In the genomic region with DNA sequence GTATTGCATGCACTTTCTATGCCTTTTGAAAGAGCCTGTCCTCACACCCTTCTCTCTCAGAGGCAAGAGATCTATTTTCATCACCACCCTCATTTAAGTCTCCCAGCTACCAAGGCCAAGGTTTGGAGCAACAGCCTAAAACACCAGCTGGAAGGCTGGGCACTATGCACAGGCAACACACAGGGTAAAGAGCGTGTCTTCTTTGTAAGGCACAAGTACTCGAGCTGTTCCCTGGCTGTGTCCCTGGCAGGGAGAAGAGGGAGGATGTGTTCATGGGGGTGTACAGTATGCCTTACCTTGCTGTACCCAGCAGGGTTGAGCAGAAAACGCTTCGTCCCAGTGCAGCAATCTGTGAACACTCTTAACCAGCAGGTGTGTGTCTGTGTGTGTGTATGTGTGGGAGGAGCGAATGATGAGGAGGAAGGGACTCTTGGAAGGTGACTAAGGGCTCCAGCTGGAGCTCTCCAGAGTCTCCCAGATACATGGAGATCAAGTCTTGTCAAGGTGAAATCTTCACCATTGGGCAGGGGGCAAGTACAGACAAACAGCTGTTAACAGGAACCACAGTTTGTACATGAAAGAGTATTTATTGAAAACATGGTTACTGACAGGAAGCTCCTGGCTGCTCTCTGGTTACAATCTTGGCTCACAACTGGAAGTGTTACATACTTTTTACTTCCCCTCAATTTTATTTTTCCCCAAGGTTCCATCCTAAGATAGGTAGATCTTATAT, we compare ENCODE assay signal across 16 cellular contexts. TPM values are rescaled to one million over a fixed set of nuclear protein-coding genes. Genes with fewer than 3 reads are reported as not detected.
DNase-seq lines count a peak whose midpoint lies in the region; ATAC-seq and TF ChIP-seq lines count a peak whose summit lies in the region.
"Had no signal": no experiment of that assay in that cellular context is flagged by ENCODE, and none has a peak within 500 bp of the region (broad histone marks: within the 10 kb centered on the region; RNA-seq: fewer than 3 reads in every experiment).

No MANE protein-coding gene starts in this region.

- H3K36me3 ChIP-seq in subcutaneous abdominal adipose tissue (ENCODE audit: control insufficient read depth in 5 of 5, insufficient read depth in 5 of 5, low read length in 5 of 5), result peaks cover 9 to 64% (median 57%) of the 10 kb centered on the region in 5 donors
- peaks cover 13% of the 10 kb centered on the region for H3K36me3 ChIP-seq in colonic mucosa

- no peak for DNase-seq in activated naive CD4-positive, alpha-beta T cell treated with anti-CD3 and anti-CD28 coated beads, Interleukin-2, amount 50 U/mL, for 16 hours
- DNase-seq in activated T-helper 1 cell treated with anti-CD3 and anti-CD28 coated beads, Interleukin-12 subunit alpha, Interleukin-12 subunit beta, Interleukin-2, Interleukin-4 antibody, amounts not matched to agents 30 ng/mL and 10 ng/mL and 1 ng/mL, durations not matched to agents 14 hours and 24 hours and 36 hours (ENCODE audit: low spot score), result no peak
- DNase-seq in immature natural killer cell (no peak), colonic mucosa (no peak), kidney tubule cell (ENCODE audit: low spot score) (no peak)
- DNase-seq: amniotic stem cell; GOT3; NCI-H226; stimulated activated CD4-positive, alpha-beta T cell treated with anti-CD3 and anti-CD28 coated beads, Interleukin-4, amount 100 ng/mL, for 1 hour had no signal

- H3K4me3 ChIP-seq in subcutaneous abdominal adipose tissue (ENCODE audit: low read depth in 1 of 5, low read length in 5 of 5), result peak overlapping the region in 1 of 5 donors; percentile 83
- no peak overlapping the region for H3K4me3 ChIP-seq in colonic mucosa
- H3K4me3 ChIP-seq: GM12878 had no signal

- TF ChIP-seq CTCF in colonic mucosa (IDR thresholded peaks at IDR 0.05), result no peak

- peaks cover 26% of the 10 kb centered on the region for H3K36me3 Mint-ChIP-seq in activated naive CD4-positive, alpha-beta T cell treated with anti-CD3 and anti-CD28 coated beads, Interleukin-2, amount 50 U/mL, for 24 hours
- H3K36me3 Mint-ChIP-seq in activated T-helper 1 cell treated with anti-CD3 and anti-CD28 coated beads, Interleukin-12 subunit alpha, Interleukin-12 subunit beta, Interleukin-2, Interleukin-4 antibody, amounts not matched to agents 30 ng/mL and 10 ng/mL and 1 ng/mL, durations not matched to agents 14 hours and 24 hours and 36 hours (ENCODE audit: low read depth), result peaks cover 61% of the 10 kb centered on the region
- peaks cover 8 to 35% (median 9%) of the 10 kb centered on the region in 3 donors for H3K36me3 Mint-ChIP-seq in immature natural killer cell

- H3K27me3 ChIP-seq in subcutaneous abdominal adipose tissue (ENCODE audit: control insufficient read depth in 5 of 5, insufficient read depth in 4 of 5, low read length in 5 of 5) (no peaks in the 10 kb centered on the region), colonic mucosa (no peaks in the 10 kb centered on the region)

- H3K9me3 Mint-ChIP-seq in activated naive CD4-positive, alpha-beta T cell treated with anti-CD3 and anti-CD28 coated beads, Interleukin-2, amount 50 U/mL, for 24 hours, result no peaks in the 10 kb centered on the region
- H3K9me3 Mint-ChIP-seq in activated T-helper 1 cell treated with anti-CD3 and anti-CD28 coated beads, Interleukin-12 subunit alpha, Interleukin-12 subunit beta, Interleukin-2, Interleukin-4 antibody, amounts not matched to agents 30 ng/mL and 10 ng/mL and 1 ng/mL, durations not matched to agents 14 hours and 24 hours and 36 hours, result no peaks in the 10 kb centered on the region
- H3K9me3 Mint-ChIP-seq in immature natural killer cell, result no peaks in the 10 kb centered on the region
- H3K9me3 Mint-ChIP-seq: stimulated activated memory B cell treated with anti-CD40 and anti-IgM and Interleukin-4, amounts not matched to agents 10 μg/mL and 1 μg/mL and 100 μg/mL, for 72 hours had no signal

- peaks cover 4 to 42% (median 37%) of the 10 kb centered on the region in 5 donors for H3K4me1 ChIP-seq in subcutaneous abdominal adipose tissue (ENCODE audit: control insufficient read depth in 5 of 5, insufficient read depth in 5 of 5, low read length in 5 of 5)
- H3K4me1 ChIP-seq in colonic mucosa, result peaks cover 23% of the 10 kb centered on the region

- H3K9me3 ChIP-seq in subcutaneous abdominal adipose tissue (ENCODE audit: control insufficient read depth in 5 of 5, low read length in 5 of 5) (no peaks in the 10 kb centered on the region), colonic mucosa (no peaks in the 10 kb centered on the region)

- H3K9ac ChIP-seq in subcutaneous abdominal adipose tissue (ENCODE audit: low read length in 5 of 5), result no peak overlapping the region
- H3K9ac ChIP-seq in colonic mucosa (ENCODE audit: low read depth in 2 of 2, low read length in 2 of 2), result no peak overlapping the region

- peak overlapping the region; percentile 97 for H3K4me3 Mint-ChIP-seq in activated naive CD4-positive, alpha-beta T cell treated with anti-CD3 and anti-CD28 coated beads, Interleukin-2, amount 50 U/mL, for 24 hours
- H3K4me3 Mint-ChIP-seq in activated T-helper 1 cell treated with anti-CD3 and anti-CD28 coated beads, Interleukin-12 subunit alpha, Interleukin-12 subunit beta, Interleukin-2, Interleukin-4 antibody, amounts not matched to agents 30 ng/mL and 10 ng/mL and 1 ng/mL, durations not matched to agents 14 hours and 24 hours and 36 hours, result peak overlapping the region; percentile 13
- peak overlapping the region in 4 of 5 donors; percentile 39 to 92 (median 92) for H3K4me3 Mint-ChIP-seq in immature natural killer cell

- intact Hi-C loops in activated T-helper 1 cell treated with anti-CD3 and anti-CD28 coated beads, Interleukin-12 subunit alpha, Interleukin-12 subunit beta, Interleukin-2, Interleukin-4 antibody, amounts not matched to agents 30 ng/mL and 10 ng/mL and 1 ng/mL, durations not matched to agents 14 hours and 24 hours and 36 hours (cut with micrococcal nuclease), result loop anchor here (10.0 kb wide), 2 partner anchors 571 to 1481 kb away; a partner anchor contains a TSS
- intact Hi-C loops in colonic mucosa (cut with DNase I), result loop anchor here (2.0 kb wide), 1 partner anchor 41 kb away; a partner anchor contains a TSS

- H3K4me1 Mint-ChIP-seq in activated naive CD4-positive, alpha-beta T cell treated with anti-CD3 and anti-CD28 coated beads, Interleukin-2, amount 50 U/mL, for 24 hours, result peaks cover 74% of the 10 kb centered on the region
- peaks cover 73% of the 10 kb centered on the region for H3K4me1 Mint-ChIP-seq in activated T-helper 1 cell treated with anti-CD3 and anti-CD28 coated beads, Interleukin-12 subunit alpha, Interleukin-12 subunit beta, Interleukin-2, Interleukin-4 antibody, amounts not matched to agents 30 ng/mL and 10 ng/mL and 1 ng/mL, durations not matched to agents 14 hours and 24 hours and 36 hours (ENCODE audit: low read depth)
- peaks cover 42 to 58% of the 10 kb centered on the region in 2 donors for H3K4me1 Mint-ChIP-seq in immature natural killer cell

- peak overlapping the region; percentile 99 for H3K27ac ChIP-seq in subcutaneous abdominal adipose tissue (ENCODE audit: low read depth, low read length)
- no peak overlapping the region for H3K27ac ChIP-seq in colonic mucosa

- H3K27ac Mint-ChIP-seq in activated naive CD4-positive, alpha-beta T cell treated with anti-CD3 and anti-CD28 coated beads, Interleukin-2, amount 50 U/mL, for 24 hours, result peak overlapping the region; percentile 78
- H3K27ac Mint-ChIP-seq in activated T-helper 1 cell treated with anti-CD3 and anti-CD28 coated beads, Interleukin-12 subunit alpha, Interleukin-12 subunit beta, Interleukin-2, Interleukin-4 antibody, amounts not matched to agents 30 ng/mL and 10 ng/mL and 1 ng/mL, durations not matched to agents 14 hours and 24 hours and 36 hours, result no peak overlapping the region
- peak overlapping the region; percentile 89 to 98 (median 94) for H3K27ac Mint-ChIP-seq in immature natural killer cell

- no peak for ATAC-seq in HG02678 (IDR thresholded peaks at IDR 0.05; ENCODE audit: unreplicated experiment)
- ATAC-seq: GM12878; stimulated activated memory B cell treated with anti-CD40 and anti-IgM and Interleukin-4, amounts not matched to agents 10 μg/mL and 1 μg/mL and 100 μg/mL, for 72 hours had no signal

- H3K27me3 Mint-ChIP-seq in activated naive CD4-positive, alpha-beta T cell treated with anti-CD3 and anti-CD28 coated beads, Interleukin-2, amount 50 U/mL, for 24 hours, result no peaks in the 10 kb centered on the region
- H3K27me3 Mint-ChIP-seq in activated T-helper 1 cell treated with anti-CD3 and anti-CD28 coated beads, Interleukin-12 subunit alpha, Interleukin-12 subunit beta, Interleukin-2, Interleukin-4 antibody, amounts not matched to agents 30 ng/mL and 10 ng/mL and 1 ng/mL, durations not matched to agents 14 hours and 24 hours and 36 hours (ENCODE audit: insufficient read depth), result no peaks in the 10 kb centered on the region
- peaks cover 7 to 20% (median 10%) of the 10 kb centered on the region in 3 donors for H3K27me3 Mint-ChIP-seq in immature natural killer cell (ENCODE audit: low read depth in 3 of 3)
- H3K27me3 Mint-ChIP-seq: stimulated activated memory B cell treated with anti-CD40 and anti-IgM and Interleukin-4, amounts not matched to agents 10 μg/mL and 1 μg/mL and 100 μg/mL, for 72 hours had no signal

RNA-seq across cellular contexts. Expression of a gene that starts 40.8 kb away (rescaled TPM):
- total RNA-seq in activated T-helper 1 cell treated with anti-CD3 and anti-CD28 coated beads, Interleukin-12 subunit alpha, Interleukin-12 subunit beta, Interleukin-2, Interleukin-4 antibody, amounts not matched to agents 30 ng/mL and 10 ng/mL and 1 ng/mL, durations not matched to agents 14 hours and 24 hours and 36 hours, result 79.7 and 91.1 TPM in 2 replicates
- polyA plus RNA-seq in immature natural killer cell, result 100 to 1,000 TPM in 1 of 3 donors, 10 to 100 TPM in 2; 50.7 to 107 (median 98.7) TPM
- total RNA-seq in colonic mucosa, result 10 to 100 TPM; 20.0 to 24.7 TPM

RNA-seq across cellular contexts. Expression of a gene that starts 57.4 kb away (rescaled TPM):
- total RNA-seq in activated T-helper 1 cell treated with anti-CD3 and anti-CD28 coated beads, Interleukin-12 subunit alpha, Interleukin-12 subunit beta, Interleukin-2, Interleukin-4 antibody, amounts not matched to agents 30 ng/mL and 10 ng/mL and 1 ng/mL, durations not matched to agents 14 hours and 24 hours and 36 hours, result not detected in 2 replicates
- polyA plus RNA-seq in immature natural killer cell, result not detected
- under 1 TPM; 0.12 to 0.13 TPM for total RNA-seq in colonic mucosa
- total RNA-seq: GM12878, OCI-LY7, renal cortical epithelial cell had no signal
- polyA plus RNA-seq: GM12878 had no signal

Comparison
In these comparisons a context has a peak if more than half of its experiments do, and no peak if none do; other contexts are left out.
1. H3K4me3 Mint-ChIP-seq: peak in every context shown above with its lines; median percentile 97 in activated naive CD4-positive, alpha-beta T cell treated with anti-CD3 and anti-CD28 coated beads, Interleukin-2, amount 50 U/mL, for 24 hours; 92 in immature natural killer cell; 13 in activated T-helper 1 cell treated with anti-CD3 and anti-CD28 coated beads, Interleukin-12 subunit alpha, Interleukin-12 subunit beta, Interleukin-2, Interleukin-4 antibody, amounts not matched to agents 30 ng/mL and 10 ng/mL and 1 ng/mL, durations not matched to agents 14 hours and 24 hours and 36 hours.